8 cellular contexts compared by ENCODE assay signal in the genomic region with DNA sequence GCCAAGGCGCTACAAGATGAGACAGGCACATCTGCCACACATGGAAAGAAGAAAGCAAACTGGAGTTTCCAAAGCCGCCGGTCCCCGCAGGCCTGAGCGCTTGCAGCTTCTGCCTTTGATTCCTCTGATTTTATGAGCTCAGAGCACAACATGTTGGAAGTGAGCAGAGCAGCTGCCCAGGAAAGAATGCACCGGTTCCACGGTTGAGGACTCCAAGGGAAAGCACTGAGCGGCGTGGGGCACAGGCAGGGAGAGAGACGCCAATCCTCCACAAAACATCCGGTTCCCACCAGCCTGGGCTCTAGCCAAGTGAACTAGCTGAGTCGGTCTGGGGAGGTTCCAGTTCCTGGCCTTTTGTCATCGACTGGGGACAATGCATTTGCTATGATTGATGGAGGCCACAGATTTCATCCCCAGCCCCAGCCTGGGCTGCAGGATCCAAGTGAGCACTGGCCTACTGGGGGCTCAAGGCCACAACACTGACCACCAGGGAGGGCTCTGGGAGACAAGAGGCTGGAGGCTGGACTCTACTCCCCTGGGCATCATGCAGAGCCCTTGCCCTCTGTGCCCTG.
DNase-seq lines count a peak whose midpoint lies in the region; ATAC-seq and TF ChIP-seq lines count a peak whose summit lies in the region.

No MANE protein-coding gene starts in this region.

- H3K9me3 ChIP-seq in endodermal cell (ENCODE audit: control insufficient read depth, low read length) = no peaks in the 10 kb centered on the region
- peaks cover 5% of the 10 kb centered on the region for H3K9me3 ChIP-seq in mesenchymal stem cell (ENCODE audit: control insufficient read depth, low read length)
- H3K9me3 ChIP-seq in thyroid gland = no peaks in the 10 kb centered on the region
- no peaks in the 10 kb centered on the region for H3K9me3 ChIP-seq in naive thymus-derived CD4-positive, alpha-beta T cell (ENCODE audit: control insufficient read depth in 2 of 3, low read length in 3 of 3)

- H3K4me1 ChIP-seq in endodermal cell (ENCODE audit: control insufficient read depth, insufficient read depth, low read length) (no peaks in the 10 kb centered on the region), mesenchymal stem cell (ENCODE audit: control insufficient read depth, insufficient read depth, low read depth, low read length) (peaks cover 28% of the 10 kb centered on the region), thyroid gland (peaks cover 10 to 19% of the 10 kb centered on the region in 2 donors)
- no peaks in the 10 kb centered on the region for H3K4me1 ChIP-seq in naive thymus-derived CD4-positive, alpha-beta T cell (ENCODE audit: control insufficient read depth in 2 of 2, insufficient read depth in 2 of 2, low read length in 2 of 2)

- no peaks in the 10 kb centered on the region for H3K36me3 Mint-ChIP-seq in endodermal cell (ENCODE audit: low read depth)
- peaks cover 0 to 7% (median 0%) of the 10 kb centered on the region in 5 donors for H3K36me3 Mint-ChIP-seq in naive thymus-derived CD4-positive, alpha-beta T cell

- DNase-seq in NCI-H526 treated with DMSO at 0.1 percent for 48 hours (lab: John Stamatoyannopoulos, UW) = peak; percentile 20
- DNase-seq in endodermal cell = peak; percentile 37
- no peak for DNase-seq in mesenchymal stem cell
- DNase-seq in thyroid gland = peak; percentile 93 to 97
- DNase-seq in naive thymus-derived CD4-positive, alpha-beta T cell = no peak
- no peak for DNase-seq in NCI-H774 (lab: John Stamatoyannopoulos, UW)

- H3K4me2 ChIP-seq in mesenchymal stem cell (ENCODE audit: low read length, poor library complexity, severe bottlenecking) = no peak overlapping the region

- peak overlapping the region in 1 of 2 experiments; percentile 40 for H3K18ac ChIP-seq in mesenchymal stem cell (ENCODE audit: low read depth in 1 of 2, low read length in 2 of 2)

- H3K4me1 Mint-ChIP-seq in endodermal cell = no peaks in the 10 kb centered on the region
- H3K4me1 Mint-ChIP-seq in naive thymus-derived CD4-positive, alpha-beta T cell = peaks cover 0 to 33% (median 10%) of the 10 kb centered on the region in 7 donors

- CTCF ChIA-PET in naive thymus-derived CD4-positive, alpha-beta T cell (lab: Charles Lee) = interaction anchor here (0.8 kb wide), 1 partner anchor 121 kb away, joined by 3 read pairs; no protein-coding TSS in a partner anchor

- H3K4me3 ChIP-seq in endodermal cell (ENCODE audit: low read length) (no peak overlapping the region), mesenchymal stem cell (ENCODE audit: insufficient read depth in 1 of 2, low read depth in 1 of 2, low read length in 2 of 2) (peak overlapping the region in 1 of 2 experiments; percentile 3), thyroid gland (replicated peaks in 1 of 3) (no peak overlapping the region)
- H3K4me3 ChIP-seq in naive thymus-derived CD4-positive, alpha-beta T cell (ENCODE audit: low read length) = no peak overlapping the region

- no peak overlapping the region for H2AFZ ChIP-seq in mesenchymal stem cell (ENCODE audit: low read depth, low read length)

- H3K14ac ChIP-seq in mesenchymal stem cell (ENCODE audit: low read length in 2 of 2) = no peak overlapping the region

- H3K27ac Mint-ChIP-seq in endodermal cell = no peak overlapping the region
- no peak overlapping the region for H3K27ac Mint-ChIP-seq in naive thymus-derived CD4-positive, alpha-beta T cell

- H2BK120ac ChIP-seq in mesenchymal stem cell (ENCODE audit: low read depth, low read length) = no peak overlapping the region

- no peaks in the 10 kb centered on the region for H3K79me1 ChIP-seq in mesenchymal stem cell (replicated peaks; ENCODE audit: low read length, poor library complexity, severe bottlenecking)

- no peak overlapping the region for H4K8ac ChIP-seq in mesenchymal stem cell (ENCODE audit: low read length)

- TF ChIP-seq CTCF in endodermal cell (conservative IDR thresholded peaks at IDR 0.05) = no peak
- no peak for TF ChIP-seq CTCF in thyroid gland (IDR thresholded peaks at IDR 0.05)

- H2BK15ac ChIP-seq in mesenchymal stem cell (ENCODE audit: low read depth, poor library complexity, severe bottlenecking) = no peak overlapping the region

- H2BK5ac ChIP-seq in mesenchymal stem cell (ENCODE audit: low read depth, low read length, poor library complexity, severe bottlenecking) = no peak overlapping the region

- no peak overlapping the region for H3K9ac ChIP-seq in endodermal cell (ENCODE audit: extremely low read depth, low read length, poor library complexity, severe bottlenecking)
- peak overlapping the region; percentile 55 for H3K9ac ChIP-seq in mesenchymal stem cell (ENCODE audit: low read length)

- H3K27ac ChIP-seq in endodermal cell (ENCODE audit: low read depth, low read length) = peak overlapping the region; percentile 78
- H3K27ac ChIP-seq in mesenchymal stem cell (ENCODE audit: low read length, poor library complexity, severe bottlenecking) = peak overlapping the region; percentile 62
- peak overlapping the region; percentile 69 to 82 (median 78) for H3K27ac ChIP-seq in thyroid gland
- no peak overlapping the region for H3K27ac ChIP-seq in naive thymus-derived CD4-positive, alpha-beta T cell (ENCODE audit: low read depth, low read length)

- 77 to 92% methylated on average over 9 to 13 of the region's 13 CpGs for WGBS in endodermal cell (ENCODE audit: insufficient coverage in 1 of 2, insufficient read length in 1 of 2), 2 experiments
- WGBS in mesenchymal stem cell = 91% methylated on average over 13 of the region's 13 CpGs
- WGBS in thyroid gland, 2 donors = 12 to 18% methylated on average over 13 of the region's 13 CpGs

- H2AK5ac ChIP-seq in mesenchymal stem cell (ENCODE audit: low read length, severe bottlenecking) = peak overlapping the region; percentile 63

- POLR2A ChIA-PET in naive thymus-derived CD4-positive, alpha-beta T cell (lab: Charles Lee) = interaction anchor here (0.7 kb wide), 1 partner anchor 220 kb away, joined by 3 read pairs; no protein-coding TSS in a partner anchor

- no peaks in the 10 kb centered on the region for H3K27me3 ChIP-seq in endodermal cell (ENCODE audit: control insufficient read depth, insufficient read depth, low read length, poor library complexity, severe bottlenecking)
- H3K27me3 ChIP-seq in mesenchymal stem cell (ENCODE audit: control insufficient read depth in 1 of 2, insufficient read depth in 1 of 2, low read length in 2 of 2) = no peaks in the 10 kb centered on the region
- H3K27me3 ChIP-seq in thyroid gland = no peaks in the 10 kb centered on the region
- peaks cover 0 to 2% of the 10 kb centered on the region in 2 donors for H3K27me3 ChIP-seq in naive thymus-derived CD4-positive, alpha-beta T cell (ENCODE audit: control insufficient read depth in 2 of 2, insufficient read depth in 2 of 2, low read length in 2 of 2)

- TF ChIP-seq POLR2A in thyroid gland (IDR thresholded peaks at IDR 0.05) = peak in 1 of 2 donors; percentile 23

- H3K27me3 Mint-ChIP-seq in endodermal cell (ENCODE audit: insufficient read depth) = no peaks in the 10 kb centered on the region
- H3K27me3 Mint-ChIP-seq in naive thymus-derived CD4-positive, alpha-beta T cell = no peaks in the 10 kb centered on the region

- H3K4me3 Mint-ChIP-seq in endodermal cell = no peak overlapping the region
- H3K4me3 Mint-ChIP-seq in naive thymus-derived CD4-positive, alpha-beta T cell = no peak overlapping the region

- intact Hi-C loops in thyroid gland (cut with DNase I) = no loop called here
- intact Hi-C loops in naive thymus-derived CD4-positive, alpha-beta T cell (cut with micrococcal nuclease) = no loop called here

- no peak for ATAC-seq in GM18867 (IDR thresholded peaks at IDR 0.05; ENCODE audit: unreplicated experiment)
- ATAC-seq in naive thymus-derived CD4-positive, alpha-beta T cell = no peak
- no peak for ATAC-seq in GM21825 (IDR thresholded peaks at IDR 0.05; ENCODE audit: unreplicated experiment)

- no peak overlapping the region for H3K4ac ChIP-seq in mesenchymal stem cell (ENCODE audit: low read depth in 1 of 2, low read length in 2 of 2)

- H3K23ac ChIP-seq in mesenchymal stem cell (ENCODE audit: low read length in 2 of 2) = no peak overlapping the region

- peaks cover 8% of the 10 kb centered on the region for H3K9me3 Mint-ChIP-seq in endodermal cell
- peaks cover 0 to 11% (median 0%) of the 10 kb centered on the region in 11 donors for H3K9me3 Mint-ChIP-seq in naive thymus-derived CD4-positive, alpha-beta T cell

- no peak overlapping the region for H2BK12ac ChIP-seq in mesenchymal stem cell (ENCODE audit: low read length in 2 of 2)

- no peak overlapping the region for H4K91ac ChIP-seq in mesenchymal stem cell (ENCODE audit: low read length)

- no peaks in the 10 kb centered on the region for H3K36me3 ChIP-seq in endodermal cell (ENCODE audit: control insufficient read depth, insufficient read depth, low read length)
- no peaks in the 10 kb centered on the region for H3K36me3 ChIP-seq in mesenchymal stem cell (ENCODE audit: control insufficient read depth in 1 of 2, insufficient read depth in 2 of 2, low read depth in 1 of 2, low read length in 2 of 2)
- H3K36me3 ChIP-seq in thyroid gland = no peaks in the 10 kb centered on the region
- H3K36me3 ChIP-seq in naive thymus-derived CD4-positive, alpha-beta T cell (ENCODE audit: control insufficient read depth in 2 of 3, insufficient read depth in 3 of 3, low read length in 3 of 3) = no peaks in the 10 kb centered on the region

Comparison
In these comparisons a context has a peak if more than half of its experiments do, and no peak if none do; other contexts are left out.
1. DNase-seq: peak in NCI-H526 treated with DMSO at 0.1 percent for 48 hours (single experiment), endodermal cell (single experiment) and thyroid gland (2 of 2); none in mesenchymal stem cell (single experiment), naive thymus-derived CD4-positive, alpha-beta T cell (0 of 9) and NCI-H774 (single experiment).